ENCODE assay signal across 26 cellular contexts in the genomic region with DNA sequence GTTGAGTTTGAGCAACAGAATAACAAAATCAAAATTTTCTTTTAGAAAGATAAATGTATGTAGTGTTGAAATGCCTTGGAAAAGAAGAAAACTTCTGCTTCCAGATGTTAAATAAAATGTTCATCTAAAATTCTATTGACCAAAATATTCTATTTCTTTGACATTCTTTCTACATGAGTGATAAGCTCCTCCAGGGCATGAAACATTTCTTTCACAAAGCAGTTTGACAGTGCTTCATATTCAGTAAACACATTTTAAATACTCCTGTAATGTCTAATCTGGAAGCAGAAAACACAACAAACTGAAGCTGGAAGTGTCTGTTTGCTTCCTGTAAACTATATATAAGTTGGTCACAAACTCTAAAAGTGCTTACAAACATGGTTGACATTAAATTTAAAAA.
"Had no signal": no experiment of that assay in that cellular context is flagged by ENCODE, and none has a peak within 500 bp of the region (broad histone marks: within the 10 kb centered on the region; RNA-seq: fewer than 3 reads in every experiment).

No MANE protein-coding gene starts in this region.

- DNase-seq: activated CD4-positive, alpha-beta T cell treated with anti-CD3 and anti-CD28 coated beads for 48 hours; activated CD4-positive, alpha-beta T cell treated with anti-CD3 and anti-CD28 coated beads, Interleukin-2, amount 50 U/mL, for 48 hours; activated CD8-positive, alpha-beta memory T cell treated with anti-CD3 and anti-CD28 coated beads for 24 hours; activated effector memory CD4-positive, alpha-beta T cell treated with Interleukin-2 at 50 U/mL for 16 hours; activated naive CD4-positive, alpha-beta T cell treated with anti-CD3 and anti-CD28 coated beads for 36 hours; activated naive CD8-positive, alpha-beta T cell treated with anti-CD3 and anti-CD28 coated beads for 36 hours; cortex of kidney; endodermal cell; esophagus squamous epithelium; heart right ventricle; islet precursor cell; left ventricle myocardium inferior; mucosa of descending colon; right lobe of liver; stimulated activated CD4-positive, alpha-beta T cell treated with anti-CD3 and anti-CD28 coated beads, Interleukin-12 subunit alpha, Interleukin-12 subunit beta, amount 100 ng/mL, for 4 hours; stimulated activated CD4-positive, alpha-beta T cell treated with anti-CD3 and anti-CD28 coated beads, Interleukin-4, amount 100 ng/mL, for 1 hour; stimulated activated naive CD8-positive, alpha-beta T cell treated with anti-CD3 and anti-CD28 coated beads, Interleukin-15, Interleukin-2, amounts not matched to agents 100 U/mL and 50 U/mL, for 24 hours; SW 1271; T-helper 9 cell; uterus; WERI-Rb-1 had no signal

- H3K4me1 ChIP-seq: ascending aorta, esophagus squamous epithelium, heart right ventricle, left ventricle myocardium inferior, right lobe of liver, uterus had no signal

- H3K9me3 ChIP-seq: ascending aorta, esophagus squamous epithelium, heart right ventricle, left ventricle myocardium inferior, mucosa of descending colon, right lobe of liver, thoracic aorta, uterus had no signal

- H3K27ac ChIP-seq: ascending aorta, cardiac muscle cell, esophagus squamous epithelium, foreskin keratinocyte, heart right ventricle, left ventricle myocardium inferior, right lobe of liver, skin epidermis, thoracic aorta, uterus, WERI-Rb-1 had no signal

- H3K27me3 ChIP-seq: ascending aorta, cardiac muscle cell, esophagus squamous epithelium, foreskin keratinocyte, heart right ventricle, right lobe of liver, uterus had no signal

- H3K4me3 ChIP-seq: ascending aorta, cardiac muscle cell, esophagus squamous epithelium, heart right ventricle, left ventricle myocardium inferior, mucosa of descending colon, right lobe of liver, skin epidermis, thoracic aorta, uterus had no signal

- H3K36me3 ChIP-seq: ascending aorta, cardiac muscle cell, esophagus squamous epithelium, heart right ventricle, left ventricle myocardium inferior, right lobe of liver, thoracic aorta, uterus, WERI-Rb-1 had no signal
